ENCODE assay signal across 27 cellular contexts in the genomic region with DNA sequence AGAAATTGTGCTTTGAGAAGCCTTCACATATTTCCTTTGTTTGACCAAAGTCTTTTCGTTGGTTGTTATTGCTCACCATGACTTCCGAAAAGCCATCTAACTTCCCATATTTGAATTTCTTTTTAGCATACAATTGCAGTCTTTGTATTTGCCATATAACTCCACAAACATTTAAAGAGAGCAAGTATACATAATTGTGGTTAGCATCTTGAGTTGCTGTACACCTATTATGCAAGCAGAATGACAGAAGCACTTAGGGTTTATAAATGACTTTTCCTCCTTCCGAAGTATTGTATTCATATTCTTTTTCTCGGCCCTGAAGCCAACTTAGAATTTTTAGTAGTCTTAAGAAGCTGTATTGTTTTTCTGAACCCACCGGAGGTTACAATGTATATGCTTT.
"Had no signal": no experiment of that assay in that cellular context is flagged by ENCODE, and none has a peak within 500 bp of the region (broad histone marks: within the 10 kb centered on the region; RNA-seq: fewer than 3 reads in every experiment).

No MANE protein-coding gene starts in this region.

- FAIRE-seq: colon, frontal cortex had no signal

- H3K4me1 ChIP-seq: adrenal gland, ascending aorta had no signal

- H3K36me3 ChIP-seq: adrenal gland, ascending aorta, brain microvascular endothelial cell had no signal

- H3K27me3 ChIP-seq: adrenal gland, ascending aorta, brain microvascular endothelial cell, dorsolateral prefrontal cortex had no signal

- H3K4me3 ChIP-seq: adrenal gland, ascending aorta, dorsolateral prefrontal cortex had no signal

- H3K9me3 ChIP-seq: adrenal gland, ascending aorta had no signal

- H3K27ac ChIP-seq: adrenal gland, ascending aorta, brain microvascular endothelial cell, dorsolateral prefrontal cortex had no signal

- DNase-seq: activated CD4-positive, alpha-beta memory T cell treated with anti-CD3 and anti-CD28 coated beads for 36 hours; activated CD4-positive, alpha-beta T cell treated with anti-CD3 and anti-CD28 coated beads for 36 hours; activated CD4-positive, alpha-beta T cell treated with anti-CD3 and anti-CD28 coated beads, Interleukin-2, amount 10 ng/mL, durations not matched to agents 24 days and 14 days; activated CD4-positive, CD25-positive, alpha-beta regulatory T cell; activated CD4-positive, CD25-positive, alpha-beta regulatory T cell treated with anti-CD3 and anti-CD28 coated beads, Interleukin-2, amount 50 U/mL, for 72 hours; activated CD8-positive, alpha-beta memory T cell treated with anti-CD3 and anti-CD28 coated beads, Interleukin-2, amount 10 ng/mL, durations not matched to agents 7 days and 5 days; activated CD8-positive, alpha-beta memory T cell treated with anti-CD3 and anti-CD28 coated beads, Interleukin-2, amount 50 U/mL, for 4 hours; activated CD8-positive, alpha-beta T cell treated with anti-CD3 and anti-CD28 coated beads, Interleukin-2, amount 10 ng/mL, durations not matched to agents 7 days and 5 days; activated gamma-delta T cell; activated naive CD4-positive, alpha-beta T cell; activated naive CD4-positive, alpha-beta T cell treated with anti-CD3 and anti-CD28 coated beads, Interleukin-2, amount 50 U/mL, for 16 hours; activated T-cell treated with anti-CD3 and anti-CD28 coated beads for 4 hours; activated T-cell treated with anti-CD3 and anti-CD28 coated beads, Interleukin-2, amount 50 U/mL, for 24 hours; activated T-cell treated with anti-CD3 and anti-CD28 coated beads, Interleukin-2, amount 50 U/mL, for 72 hours; adrenal gland; brain microvascular endothelial cell; caudate nucleus; dorsolateral prefrontal cortex; effector memory CD4-positive, alpha-beta T cell; endodermal cell; foreskin fibroblast; head of caudate nucleus; hippocampal formation; T-helper 2 cell had no signal
